In the genomic region with DNA sequence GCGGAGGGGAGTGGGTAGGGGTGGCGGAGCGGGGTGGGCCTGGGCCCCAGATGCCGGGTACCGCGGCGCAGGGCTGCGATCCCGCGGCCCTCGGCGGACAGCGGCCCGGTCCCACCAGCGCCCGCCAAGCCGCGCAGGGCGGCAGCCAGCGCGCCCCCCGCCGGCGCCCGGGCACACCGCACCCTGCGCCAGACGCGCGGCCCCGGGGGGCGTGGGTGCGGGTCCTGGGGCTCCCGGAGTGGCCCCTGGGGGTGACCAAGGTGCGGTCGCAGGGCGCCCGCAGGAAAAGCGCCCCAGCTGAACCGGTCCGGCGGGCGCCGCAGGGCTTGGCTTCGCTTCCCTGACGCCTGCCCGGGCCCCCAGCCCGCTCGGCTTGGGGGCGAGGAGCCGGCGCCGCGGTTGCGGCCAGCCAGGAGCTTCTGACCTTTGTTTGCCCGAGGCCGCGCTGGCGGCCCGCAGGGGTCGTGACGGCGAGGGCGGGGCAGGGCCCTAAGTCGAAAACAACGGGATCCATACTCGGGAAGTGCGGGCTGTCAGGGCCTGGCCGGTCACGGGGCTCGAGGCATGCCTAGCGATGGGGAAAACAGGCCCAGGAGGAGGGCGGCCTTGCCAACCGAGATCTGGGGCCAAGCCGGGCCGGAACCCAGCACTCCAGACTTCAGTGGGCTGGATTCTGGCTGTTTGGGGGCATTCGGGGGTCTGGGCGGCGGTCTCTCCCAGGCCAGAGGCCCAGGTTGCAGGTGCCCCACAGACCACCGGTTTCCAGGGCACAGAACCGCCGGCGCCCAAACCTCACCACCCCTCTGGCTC, we compare ENCODE assay signal across 8 cellular contexts. TPM values are rescaled to one million over a fixed set of nuclear protein-coding genes. Genes with fewer than 3 reads are reported as not detected.
A peak's percentile ranks its signal among the peaks of the same experiment; 100 is the strongest.
DNase-seq lines count a peak whose midpoint lies in the region; ATAC-seq, FAIRE-seq and TF ChIP-seq lines count a peak whose summit lies in the region.

No MANE protein-coding gene starts in this region.

- no peaks in the 10 kb centered on the region; the same call in 1 of the 2 replicates for H4K20me1 ChIP-seq in GM12878 (ENCODE audit: control insufficient read depth, insufficient read depth)

- H3K4me1 ChIP-seq in GM12878 (ENCODE audit: control insufficient read depth, insufficient read depth, low read length): peaks cover 20% of the 10 kb centered on the region

- POLR2A ChIA-PET in GM12878 (lab: Charles Lee): interaction anchor here (0.6 to 2.3 kb wide), 4 partner anchors 11 to 109 kb away, joined by 3 to 17 read pairs (median 4); a partner anchor contains a TSS

- no peaks in the 10 kb centered on the region for H3K9me3 Mint-ChIP-seq in Calu3 (ENCODE audit: low read depth, unreplicated experiment)
- no peaks in the 10 kb centered on the region for H3K9me3 Mint-ChIP-seq in stimulated activated naive CD8-positive, alpha-beta T cell treated with anti-CD3 and anti-CD28 coated beads, Interleukin-15, Interleukin-2, amounts not matched to agents 100 ng/mL and 50 ng/mL, for 24 hours

- H3K9me3 ChIP-seq in GM12878 (replicated peaks; ENCODE audit: control insufficient read depth, insufficient read depth, low read length): no peaks in the 10 kb centered on the region

- 15% methylated on average over 70 of the region's 83 CpGs for WGBS in GM12878 (ENCODE audit: insufficient coverage, insufficient replicate concordance, low lambda C conversion rate, missing lambda C conversion rate)

- no peak overlapping the region for H3K4me3 ChIP-seq in GM12878

- CTCF ChIA-PET in Calu3 (lab: Charles Lee): interaction anchor here (1.9 to 2.5 kb wide), 2 partner anchors 11 to 36 kb away, joined by 13 to 39 read pairs; no protein-coding TSS in a partner anchor
- CTCF ChIA-PET in GM12878 (lab: Yijun Ruan, JAX): interaction anchor here (0.5 to 8.7 kb wide), 12 partner anchors 9 to 209 kb away, joined by 3 to 192 read pairs (median 20); a partner anchor contains a TSS

- H3K9ac ChIP-seq in GM12878 (ENCODE audit: control insufficient read depth, insufficient read depth, low read length): no peak overlapping the region

- RAD21 ChIA-PET in GM12878 (lab: Charles Lee; ENCODE audit: unreplicated experiment): interaction anchor here (1.7 to 5.4 kb wide), 5 partner anchors 10 to 118 kb away, joined by 3 to 91 read pairs (median 8); a partner anchor contains a TSS

- ATAC-seq in GM19328 (IDR thresholded peaks at IDR 0.05; ENCODE audit: unreplicated experiment) (peak; percentile 33), HG03520 (IDR thresholded peaks at IDR 0.05; ENCODE audit: unreplicated experiment) (peak; percentile 51), GM12878 (peak; percentile 36), GM21717 (IDR thresholded peaks at IDR 0.05; ENCODE audit: unreplicated experiment) (no peak)

- peak overlapping the region; percentile 47 for H3K4me3 Mint-ChIP-seq in Calu3 (ENCODE audit: low read depth, unreplicated experiment)
- peak overlapping the region; percentile 30 for H3K4me3 Mint-ChIP-seq in stimulated activated naive CD8-positive, alpha-beta T cell treated with anti-CD3 and anti-CD28 coated beads, Interleukin-15, Interleukin-2, amounts not matched to agents 100 ng/mL and 50 ng/mL, for 24 hours

- peaks cover 4 to 6% of the 10 kb centered on the region in 2 experiments; a peak in 3 of 4 replicates for H3K27me3 ChIP-seq in GM12878 (replicated peaks in 1 of 2; ENCODE audit: control insufficient read depth in 2 of 2, insufficient read depth in 2 of 2, low read length in 1 of 2)

- H3K36me3 ChIP-seq in GM12878 (ENCODE audit: control insufficient read depth in 2 of 2, insufficient read depth in 2 of 2, low read length in 1 of 2): peaks cover 3 to 4% of the 10 kb centered on the region in 2 experiments; a peak in 3 of 4 replicates

- DNase-seq in Calu3: peak; percentile 50
- no peak for DNase-seq in GM12878 (ENCODE audit: low read depth, low spot score)
- peak; percentile 85 for DNase-seq in islet precursor cell
- no peak for DNase-seq in hippocampal formation (lab: John Stamatoyannopoulos, UW)

- peaks cover 10% of the 10 kb centered on the region for H3K79me2 ChIP-seq in GM12878 (ENCODE audit: control insufficient read depth, insufficient read depth, low read length)

- TF ChIP-seq POLR2A in GM12878 (IDR thresholded peaks at IDR 0.05; ENCODE audit: low read depth, low read length): no peak

- FAIRE-seq in GM12878 (lab: Jason Lieb, UNC): no peak

- H3K27ac ChIP-seq in GM12878 (ENCODE audit: control insufficient read depth, insufficient read depth): no peak overlapping the region

- H3K27me3 Mint-ChIP-seq in Calu3 (ENCODE audit: unreplicated experiment): no peaks in the 10 kb centered on the region
- peaks cover 26% of the 10 kb centered on the region for H3K27me3 Mint-ChIP-seq in stimulated activated naive CD8-positive, alpha-beta T cell treated with anti-CD3 and anti-CD28 coated beads, Interleukin-15, Interleukin-2, amounts not matched to agents 100 ng/mL and 50 ng/mL, for 24 hours

- H3K4me2 ChIP-seq in GM12878 (ENCODE audit: control insufficient read depth, insufficient read depth): peak overlapping the region; percentile 44

- no peak for TF ChIP-seq EP300 in GM12878 (IDR thresholded peaks at IDR 0.05; ENCODE audit: borderline replicate concordance in 1 of 2, control insufficient read depth in 1 of 2, low read depth in 2 of 2, low read length in 2 of 2)

- SMC1A ChIA-PET in GM12878 (lab: Charles Lee; ENCODE audit: uncharacterized antibody, unreplicated experiment): interaction anchor here (0.6 kb wide), 1 partner anchor 909 kb away, joined by 3 read pairs; no protein-coding TSS in a partner anchor

- TF ChIP-seq RAD21 in GM12878 (IDR thresholded peaks at IDR 0.05; ENCODE audit: insufficient read depth, low read depth, low read length): no peak

- H3K4me1 Mint-ChIP-seq in Calu3 (ENCODE audit: low read depth, unreplicated experiment): peaks cover 26% of the 10 kb centered on the region
- peaks cover 31% of the 10 kb centered on the region for H3K4me1 Mint-ChIP-seq in stimulated activated naive CD8-positive, alpha-beta T cell treated with anti-CD3 and anti-CD28 coated beads, Interleukin-15, Interleukin-2, amounts not matched to agents 100 ng/mL and 50 ng/mL, for 24 hours (ENCODE audit: low read depth)

- TF ChIP-seq CTCF in Calu3 (IDR thresholded peaks at IDR 0.05; ENCODE audit: unreplicated experiment): no peak
- TF ChIP-seq CTCF in GM12878 (IDR thresholded peaks at IDR 0.05 in 2 of 3, conservative IDR thresholded peaks at IDR 0.05 in 1 of 3; ENCODE audit: control insufficient read depth in 2 of 3, extremely low read depth in 1 of 3, insufficient read depth in 1 of 3, low read depth in 3 of 3, low read length in 3 of 3): peak in 2 of 3 experiments; percentile 4 to 5; a peak in 2 of 6 replicates

- peak overlapping the region; percentile 64 for H2AFZ ChIP-seq in GM12878 (ENCODE audit: control insufficient read depth, low read depth, low read length)

- BruUV-seq in Calu3 (replicated peaks; lab: Mats Ljungman, UMichigan): no TSS peak
- BruUV-seq in GM12878 (replicated peaks; lab: Mats Ljungman, UMichigan): no TSS peak

- intact Hi-C loops in Calu3 (cut with micrococcal nuclease; ENCODE audit: unreplicated experiment): no loop called here
- intact Hi-C loops in GM12878 (cut with micrococcal nuclease; ENCODE audit: unreplicated experiment): loop anchor here (5.0 kb wide), 1 partner anchor 69 kb away; a partner anchor contains a TSS

- H3K36me3 Mint-ChIP-seq in Calu3 (ENCODE audit: insufficient read depth, unreplicated experiment): peaks cover 18% of the 10 kb centered on the region
- H3K36me3 Mint-ChIP-seq in stimulated activated naive CD8-positive, alpha-beta T cell treated with anti-CD3 and anti-CD28 coated beads, Interleukin-15, Interleukin-2, amounts not matched to agents 100 ng/mL and 50 ng/mL, for 24 hours (ENCODE audit: low read depth): peaks cover 12% of the 10 kb centered on the region

- H3K27ac Mint-ChIP-seq in Calu3 (ENCODE audit: unreplicated experiment): no peak overlapping the region
- no peak overlapping the region for H3K27ac Mint-ChIP-seq in stimulated activated naive CD8-positive, alpha-beta T cell treated with anti-CD3 and anti-CD28 coated beads, Interleukin-15, Interleukin-2, amounts not matched to agents 100 ng/mL and 50 ng/mL, for 24 hours

- in situ Hi-C loops in GM12878 (cut with MboI): no loop called here

RNA-seq across cellular contexts. Expression of a gene that starts 0.6 kb away (rescaled TPM):
- total RNA-seq in Calu3 (2022) (18.5 and 21.9 TPM in 2 replicates), GM12878 (2014; rRNA removed) (7.0 and 9.1 TPM in 2 replicates), GM12878 (2014; rRNA removed; fragmentation: Illumina TruSeq; extraction: Trizol) (2.3 and 2.7 TPM in 2 replicates), GM12878 (2021) (12.2 and 13.1 TPM in 2 replicates)
- 20.5 and 23.5 TPM in 2 replicates for total RNA-seq in GM12878 (2013; cell fraction: nucleolus; rRNA removed)
- polyA plus RNA-seq in GM12878 (2011; ENCODE audit: low read depth): 3.1 TPM
- polyA plus RNA-seq in GM12878 (2011; rRNA removed) (3.0 and 4.7 TPM in 2 replicates), GM12878 (2014; fragmentation: Illumina TruSeq; extraction: Trizol) (1.4 and 1.9 TPM in 2 replicates), GM12878 (2014; fragmentation: Nextera tagmentation; extraction: Ambion mirVana) (under 1 TPM; 0.47 to 0.55 TPM), GM12878 (2014; rRNA removed) (7.6 and 8.2 TPM in 2 replicates), GM12878 (2016; fragmentation: Nextera tagmentation; extraction: Ambion mirVana) (1 to 10 TPM; 4.9 to 8.5 TPM)
- 7.1 and 9.5 TPM in 2 replicates for polyA plus RNA-seq in GM12878 (2011; cell fraction: cytosol; rRNA removed)
- 27.2 and 28.1 TPM in 2 replicates for polyA plus RNA-seq in GM12878 (2011; cell fraction: nucleus; rRNA removed)
- 5.8 and 5.9 TPM in 2 replicates for polyA plus RNA-seq in GM12878 (2012)
- 7.8 and 15.0 TPM in 2 replicates for polyA minus RNA-seq in GM12878 (2011; rRNA and poly(A)+ RNA removed)
- polyA minus RNA-seq in GM12878 (2011; cell fraction: cytosol; rRNA and poly(A)+ RNA removed): 7.2 and 7.9 TPM in 2 replicates
- 15.8 and 21.7 TPM in 2 replicates for polyA minus RNA-seq in GM12878 (2011; cell fraction: nucleus; rRNA and poly(A)+ RNA removed)

RNA-seq across cellular contexts. Expression of a gene that starts 5.5 kb away (rescaled TPM):
- 12.7 and 15.2 TPM in 2 replicates for total RNA-seq in Calu3 (2022)
- 1.3 and 2.3 TPM in 2 replicates for total RNA-seq in GM12878 (2013; cell fraction: nucleolus; rRNA removed)
- 0.11 TPM in 1 of 2 replicates, not detected in the other for total RNA-seq in GM12878 (2014; rRNA removed)
- 0.04 TPM in 1 of 2 replicates, not detected in the other for total RNA-seq in GM12878 (2014; rRNA removed; fragmentation: Illumina TruSeq; extraction: Trizol)
- not detected in 2 replicates for total RNA-seq in GM12878 (2021)
- polyA plus RNA-seq in GM12878 (2011; ENCODE audit: low read depth): not detected
- 0.48 and 0.96 TPM in 2 replicates for polyA plus RNA-seq in GM12878 (2011; rRNA removed)
- 1.3 and 1.5 TPM in 2 replicates for polyA plus RNA-seq in GM12878 (2011; cell fraction: cytosol; rRNA removed)
- polyA plus RNA-seq in GM12878 (2011; cell fraction: nucleus; rRNA removed): 2.6 and 3.1 TPM in 2 replicates
- polyA plus RNA-seq in GM12878 (2012): 0.09 and 0.27 TPM in 2 replicates
- not detected in 2 replicates for polyA plus RNA-seq in GM12878 (2014; fragmentation: Illumina TruSeq; extraction: Trizol)
- polyA plus RNA-seq in GM12878 (2014; fragmentation: Nextera tagmentation; extraction: Ambion mirVana): not detected
- 0.04 and 0.09 TPM in 2 replicates for polyA plus RNA-seq in GM12878 (2014; rRNA removed)
- polyA plus RNA-seq in GM12878 (2016; fragmentation: Nextera tagmentation; extraction: Ambion mirVana): not detected
- 1.2 and 2.4 TPM in 2 replicates for polyA minus RNA-seq in GM12878 (2011; rRNA and poly(A)+ RNA removed)
- 0.31 and 0.53 TPM in 2 replicates for polyA minus RNA-seq in GM12878 (2011; cell fraction: cytosol; rRNA and poly(A)+ RNA removed)
- polyA minus RNA-seq in GM12878 (2011; cell fraction: nucleus; rRNA and poly(A)+ RNA removed): 1.8 and 1.9 TPM in 2 replicates

RNA-seq across cellular contexts. Expression of a gene that starts 52.4 kb away (rescaled TPM):
- total RNA-seq in Calu3 (2022): not detected in 2 replicates
- 0.51 and 0.54 TPM in 2 replicates for total RNA-seq in GM12878 (2013; cell fraction: nucleolus; rRNA removed)
- total RNA-seq in GM12878 (2014; rRNA removed): 0.11 and 0.54 TPM in 2 replicates
- not detected in 2 replicates for total RNA-seq in GM12878 (2014; rRNA removed; fragmentation: Illumina TruSeq; extraction: Trizol)
- 0.16 and 0.41 TPM in 2 replicates for total RNA-seq in GM12878 (2021)
- 0.96 TPM for polyA plus RNA-seq in GM12878 (2011; ENCODE audit: low read depth)
- 0.05 TPM in 1 of 2 replicates, not detected in the other for polyA plus RNA-seq in GM12878 (2011; rRNA removed)
- 0.08 and 0.10 TPM in 2 replicates for polyA plus RNA-seq in GM12878 (2011; cell fraction: cytosol; rRNA removed)
- polyA plus RNA-seq in GM12878 (2011; cell fraction: nucleus; rRNA removed): 0.57 and 0.93 TPM in 2 replicates
- polyA plus RNA-seq in GM12878 (2012): 1.5 TPM in 2 replicates
- 0.21 TPM in 1 of 2 replicates, not detected in the other for polyA plus RNA-seq in GM12878 (2014; fragmentation: Illumina TruSeq; extraction: Trizol)
- polyA plus RNA-seq in GM12878 (2014; fragmentation: Nextera tagmentation; extraction: Ambion mirVana): under 1 TPM; 0.04 to 0.06 TPM
- polyA plus RNA-seq in GM12878 (2014; rRNA removed): 0.10 and 0.36 TPM in 2 replicates
- 1 to 10 TPM in 1 of 2 experiments, under 1 TPM in 1; 0.67 to 1.5 TPM for polyA plus RNA-seq in GM12878 (2016; fragmentation: Nextera tagmentation; extraction: Ambion mirVana)
- not detected in 2 replicates for polyA minus RNA-seq in GM12878 (2011; rRNA and poly(A)+ RNA removed)
- polyA minus RNA-seq in GM12878 (2011; cell fraction: cytosol; rRNA and poly(A)+ RNA removed): not detected in 2 replicates
- 0.19 and 0.24 TPM in 2 replicates for polyA minus RNA-seq in GM12878 (2011; cell fraction: nucleus; rRNA and poly(A)+ RNA removed)

Comparison
In these comparisons a context has a peak if more than half of its experiments do, and no peak if none do; other contexts are left out.
1. DNase-seq: peak in Calu3 (single experiment) and islet precursor cell (single experiment); none in GM12878 (single experiment) and hippocampal formation (0 of 2).